ENCODE assay signal across 21 cellular contexts in genomic region chr11:67422894-67423293, GRCh38. TPM values are rescaled to one million over a fixed set of nuclear protein-coding genes. Genes with fewer than 3 reads are reported as not detected.
A peak's percentile ranks its signal among the peaks of the same experiment; 100 is the strongest.
DNase-seq lines count a peak whose midpoint lies in the region; ATAC-seq and TF ChIP-seq lines count a peak whose summit lies in the region.
"Had no signal": no experiment of that assay in that cellular context is flagged by ENCODE, and none has a peak within 500 bp of the region (broad histone marks: within the 10 kb centered on the region; RNA-seq: fewer than 3 reads in every experiment).

No MANE protein-coding gene starts in this region.

- dilution Hi-C loops in mammary epithelial cell (cut with HindIII; ENCODE audit: low sequenced_read_pairs): loop anchor here (5.0 kb wide), 1 partner anchor 106 kb away; no protein-coding TSS in a partner anchor

- H2BK5ac ChIP-seq in mesenchymal stem cell (ENCODE audit: low read depth, low read length, poor library complexity, severe bottlenecking): no peak overlapping the region

- BruUV-seq in mammary epithelial cell (replicated peaks; lab: Mats Ljungman, UMichigan): no TSS peak

- no peak overlapping the region for H3K27ac ChIP-seq in mammary epithelial cell (ENCODE audit: insufficient read depth, low read depth, low read length)
- no peak overlapping the region for H3K27ac ChIP-seq in mesenchymal stem cell (ENCODE audit: low read length, poor library complexity, severe bottlenecking)
- H3K27ac ChIP-seq: prostate gland, SJCRH30 had no signal

- WGBS in mammary epithelial cell (ENCODE audit: low coverage, missing lambda C conversion rate): 59% methylated on average over 6 of the region's 6 CpGs
- WGBS in mesenchymal stem cell: 84% methylated on average over 6 of the region's 6 CpGs

- H3K9ac ChIP-seq in mammary epithelial cell (ENCODE audit: insufficient read depth, low read length): no peak overlapping the region
- H3K9ac ChIP-seq in mesenchymal stem cell (ENCODE audit: low read length): no peak overlapping the region

- H3K4me2 ChIP-seq in mammary epithelial cell (ENCODE audit: insufficient read depth, low read depth, low read length): no peak overlapping the region
- H3K4me2 ChIP-seq in mesenchymal stem cell (ENCODE audit: low read length, poor library complexity, severe bottlenecking): no peak overlapping the region

- H3K14ac ChIP-seq in mesenchymal stem cell (ENCODE audit: low read length in 2 of 2): no peak overlapping the region

- H3K36me3 ChIP-seq in mammary epithelial cell (ENCODE audit: insufficient read depth, low read length): no peaks in the 10 kb centered on the region
- H3K36me3 ChIP-seq in mesenchymal stem cell (ENCODE audit: control insufficient read depth in 1 of 2, insufficient read depth in 2 of 2, low read depth in 1 of 2, low read length in 2 of 2): peaks cover 0 to 17% of the 10 kb centered on the region in 2 experiments
- H3K36me3 ChIP-seq: HAP-1, prostate gland, SJCRH30 had no signal

- no peaks in the 10 kb centered on the region for H3K27me3 ChIP-seq in mammary epithelial cell (ENCODE audit: insufficient read depth, low read length)
- H3K27me3 ChIP-seq in mesenchymal stem cell (ENCODE audit: control insufficient read depth in 1 of 2, insufficient read depth in 1 of 2, low read length in 2 of 2): peaks cover 0 to 3% of the 10 kb centered on the region in 2 experiments
- H3K27me3 ChIP-seq: SJCRH30 had no signal

- H3K23ac ChIP-seq in mesenchymal stem cell (ENCODE audit: low read length in 2 of 2): no peak overlapping the region

- ATAC-seq in HG03342 (IDR thresholded peaks at IDR 0.05; ENCODE audit: unreplicated experiment) (no peak), GM19324 (IDR thresholded peaks at IDR 0.05; ENCODE audit: low FRiP score, unreplicated experiment) (no peak)
- ATAC-seq: GM12878; left cardiac atrium; stimulated activated naive CD8-positive, alpha-beta T cell treated with anti-CD3 and anti-CD28 coated beads, Interleukin-15, Interleukin-2, amounts not matched to agents 100 U/mL and 50 U/mL, for 24 hours had no signal

- CTCF ChIA-PET in mammary epithelial cell (lab: Charles Lee; ENCODE audit: low non-redundant PET): no interaction called here

- no peak overlapping the region for H3K18ac ChIP-seq in mesenchymal stem cell (ENCODE audit: low read depth in 1 of 2, low read length in 2 of 2)

- no peak overlapping the region for H3K4ac ChIP-seq in mesenchymal stem cell (ENCODE audit: low read depth in 1 of 2, low read length in 2 of 2)

- peak; percentile 16 for DNase-seq in NCI-H82 (lab: John Stamatoyannopoulos, UW)
- DNase-seq in NCI-H82 treated with DMSO at 0.1 percent for 48 hours (lab: John Stamatoyannopoulos, UW; ENCODE audit: unreplicated experiment): no peak
- peak; percentile 58 for DNase-seq in HT-29 (ENCODE audit: low spot score)
- DNase-seq in mammary epithelial cell: peak; percentile 75
- DNase-seq in mesenchymal stem cell: no peak
- no peak for DNase-seq in NCI-H128 (lab: John Stamatoyannopoulos, UW; ENCODE audit: unreplicated experiment)
- DNase-seq: activated CD8-positive, alpha-beta memory T cell treated with anti-CD3 and anti-CD28 coated beads for 24 hours; activated effector memory CD4-positive, alpha-beta T cell treated with anti-CD3 and anti-CD28 coated beads, Interleukin-2, amount 50 U/mL, for 16 hours; anterior cingulate cortex; left cardiac atrium; SJCRH30; stimulated activated CD4-positive, alpha-beta T cell treated with anti-CD3 and anti-CD28 coated beads, Interleukin-12 subunit alpha, Interleukin-12 subunit beta, amount 100 ng/mL, for 4 hours; stimulated activated naive CD8-positive, alpha-beta T cell treated with anti-CD3 and anti-CD28 coated beads, Interleukin-15, Interleukin-2, amounts not matched to agents 100 U/mL and 50 U/mL, for 24 hours had no signal

- H3K9me3 ChIP-seq in mammary epithelial cell (replicated peaks; ENCODE audit: insufficient read depth, low read length) (no peaks in the 10 kb centered on the region), mesenchymal stem cell (ENCODE audit: control insufficient read depth, low read length) (no peaks in the 10 kb centered on the region)
- H3K9me3 ChIP-seq: HAP-1, prostate gland, SJCRH30 had no signal

- H3K79me1 ChIP-seq in mesenchymal stem cell (replicated peaks; ENCODE audit: low read length, poor library complexity, severe bottlenecking): peaks cover 8% of the 10 kb centered on the region

- no peaks in the 10 kb centered on the region for H3K79me2 ChIP-seq in mammary epithelial cell (ENCODE audit: insufficient read depth, low read length)

- intact Hi-C loops in mammary epithelial cell (cut with micrococcal nuclease): no loop called here

- H3K4me3 ChIP-seq in mammary epithelial cell (replicated peaks in 1 of 3; ENCODE audit: insufficient read depth in 1 of 3, low read depth in 2 of 3, low read length in 3 of 3): no peak overlapping the region
- H3K4me3 ChIP-seq in mesenchymal stem cell (ENCODE audit: insufficient read depth in 1 of 2, low read depth in 1 of 2, low read length in 2 of 2): no peak overlapping the region
- H3K4me3 ChIP-seq: GM12878, HAP-1, prostate gland, SJCRH30 had no signal

- H3K4me1 ChIP-seq in mammary epithelial cell (ENCODE audit: insufficient read depth, low read length): peaks cover 32% of the 10 kb centered on the region
- peaks cover 41% of the 10 kb centered on the region for H3K4me1 ChIP-seq in mesenchymal stem cell (ENCODE audit: control insufficient read depth, insufficient read depth, low read depth, low read length)

- in situ Hi-C loops in mammary epithelial cell (cut with MboI; ENCODE audit: low sequenced_read_pairs in 2 of 2): no loop called here

- H2BK120ac ChIP-seq in mesenchymal stem cell (ENCODE audit: low read depth, low read length): no peak overlapping the region

- H2AK5ac ChIP-seq in mesenchymal stem cell (ENCODE audit: low read length, severe bottlenecking): no peak overlapping the region

- peak overlapping the region; percentile 70 for H4K91ac ChIP-seq in mesenchymal stem cell (ENCODE audit: low read length)

- H2BK12ac ChIP-seq in mesenchymal stem cell (ENCODE audit: low read length in 2 of 2): no peak overlapping the region

- no peaks in the 10 kb centered on the region for H4K20me1 ChIP-seq in mammary epithelial cell (ENCODE audit: insufficient read depth, low read length)

- peak overlapping the region; percentile 45 for H2AFZ ChIP-seq in mammary epithelial cell (ENCODE audit: low read depth, low read length)
- H2AFZ ChIP-seq in mesenchymal stem cell (ENCODE audit: low read depth, low read length): no peak overlapping the region

- no peak for TF ChIP-seq CTCF in mammary epithelial cell (conservative IDR thresholded peaks at IDR 0.05 in 1 of 2, IDR thresholded peaks at IDR 0.05 in 1 of 2; ENCODE audit: extremely low read depth in 1 of 2, insufficient read depth in 1 of 2, low read depth in 1 of 2, low read length in 2 of 2)

- H4K8ac ChIP-seq in mesenchymal stem cell (ENCODE audit: low read length): no peak overlapping the region

- H2BK15ac ChIP-seq in mesenchymal stem cell (ENCODE audit: low read depth, poor library complexity, severe bottlenecking): no peak overlapping the region

RNA-seq across cellular contexts. Expression of gene RPS6KB2, which starts 5.4 kb away (rescaled TPM):
- total RNA-seq in HT-29 (2014; rRNA removed; shearing (Covaris generic)): 125 and 137 TPM in 2 replicates
- total RNA-seq in mammary epithelial cell: 10 to 100 TPM; 35.7 to 62.3 TPM
- polyA plus RNA-seq in mammary epithelial cell: 58.7 TPM
- 76.8 TPM for polyA minus RNA-seq in mammary epithelial cell
- polyA plus RNA-seq in mesenchymal stem cell (2013, experiment 1 of 2): 35.0 TPM
- polyA plus RNA-seq in mesenchymal stem cell (2013, experiment 2 of 2): 33.7 TPM

RNA-seq across cellular contexts. Expression of gene CARNS1, which starts 7.4 kb away (rescaled TPM):
- 0.70 and 0.76 TPM in 2 replicates for total RNA-seq in HT-29 (2014; rRNA removed; shearing (Covaris generic))
- total RNA-seq in mammary epithelial cell: under 1 TPM; 0.12 to 0.33 TPM
- polyA plus RNA-seq in mammary epithelial cell: 0.03 TPM
- polyA minus RNA-seq in mammary epithelial cell: not detected
- 0.11 TPM for polyA plus RNA-seq in mesenchymal stem cell (2013, experiment 1 of 2)
- 0.07 TPM for polyA plus RNA-seq in mesenchymal stem cell (2013, experiment 2 of 2)
- total RNA-seq: G401 had no signal
- polyA plus RNA-seq: CD14-positive monocyte had no signal

RNA-seq across cellular contexts. Expression of gene PTPRCAP, which starts 14.6 kb away (rescaled TPM):
- total RNA-seq in HT-29 (2014; rRNA removed; shearing (Covaris generic)): 1.9 and 4.0 TPM in 2 replicates
- total RNA-seq in mammary epithelial cell: 1 to 10 TPM in 1 of 2 donors, not detected in 1; 1.2 TPM
- polyA plus RNA-seq in mammary epithelial cell: 0.18 TPM
- 0.93 TPM for polyA minus RNA-seq in mammary epithelial cell
- 0.10 TPM for polyA plus RNA-seq in mesenchymal stem cell (2013, experiment 1 of 2)
- 0.11 TPM for polyA plus RNA-seq in mesenchymal stem cell (2013, experiment 2 of 2)
- total RNA-seq: G401 had no signal
- polyA plus RNA-seq: fibroblast of lung had no signal

RNA-seq across cellular contexts. Expression of gene TBC1D10C, which starts 19.0 kb away (rescaled TPM):
- total RNA-seq in HT-29 (2014; rRNA removed; shearing (Covaris generic)): 0.15 TPM in 1 of 2 replicates, not detected in the other
- total RNA-seq in mammary epithelial cell: under 1 TPM in 1 of 2 donors, not detected in 1; 0.17 TPM
- polyA plus RNA-seq in mammary epithelial cell: not detected
- polyA minus RNA-seq in mammary epithelial cell: not detected
- polyA plus RNA-seq in mesenchymal stem cell (2013, experiment 1 of 2): not detected
- not detected for polyA plus RNA-seq in mesenchymal stem cell (2013, experiment 2 of 2)
- total RNA-seq: fibroblast of lung, SJCRH30 had no signal

RNA-seq across cellular contexts. Expression of gene CORO1B, which starts 20.4 kb away (rescaled TPM):
- total RNA-seq in HT-29 (2014; rRNA removed; shearing (Covaris generic)): 357 and 366 TPM in 2 replicates
- total RNA-seq in mammary epithelial cell: 10 to 100 TPM; 62.8 to 74.4 TPM
- polyA plus RNA-seq in mammary epithelial cell: 77.3 TPM
- polyA minus RNA-seq in mammary epithelial cell: 50.2 TPM
- 109 TPM for polyA plus RNA-seq in mesenchymal stem cell (2013, experiment 1 of 2)
- polyA plus RNA-seq in mesenchymal stem cell (2013, experiment 2 of 2): 101 TPM

Comparison
In these comparisons a context has a peak if more than half of its experiments do, and no peak if none do; other contexts are left out.
1. DNase-seq: peak in NCI-H82 (single experiment), HT-29 (single experiment) and mammary epithelial cell (single experiment); none in NCI-H82 treated with DMSO at 0.1 percent for 48 hours (single experiment), mesenchymal stem cell (single experiment) and NCI-H128 (single experiment).